In the genomic region with DNA sequence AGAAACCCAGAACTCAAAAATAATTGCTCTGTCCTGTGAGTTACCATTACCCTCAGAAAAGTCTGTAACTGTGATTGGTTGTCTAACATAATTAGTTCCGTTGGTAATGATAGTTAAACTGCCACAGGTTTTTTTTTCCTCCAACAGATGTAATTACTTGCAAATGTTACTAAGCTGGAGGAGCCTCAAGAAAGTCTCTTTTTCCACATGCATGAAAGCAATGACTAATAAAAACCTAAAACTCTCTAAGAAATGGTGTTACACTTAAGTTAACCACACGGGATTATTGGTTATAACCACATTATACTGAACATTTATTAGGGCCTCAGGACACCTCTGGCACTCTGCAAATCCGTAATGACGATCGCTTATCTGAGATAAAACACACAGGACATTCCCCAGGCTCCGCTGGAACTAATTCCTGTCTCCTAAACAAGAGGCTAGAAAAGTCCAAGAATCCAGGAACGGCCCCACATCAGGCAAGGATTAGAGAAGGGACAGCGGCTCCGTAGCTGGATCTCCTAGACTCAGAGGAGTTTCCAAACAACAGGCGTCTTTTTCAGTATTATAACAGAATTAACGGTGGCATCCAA, we compare ENCODE assay signal across 9 cellular contexts. TPM values are rescaled to one million over a fixed set of nuclear protein-coding genes. Genes with fewer than 3 reads are reported as not detected.
DNase-seq lines count a peak whose midpoint lies in the region; ATAC-seq and TF ChIP-seq lines count a peak whose summit lies in the region.
"Had no signal": no experiment of that assay in that cellular context is flagged by ENCODE, and none has a peak within 500 bp of the region (broad histone marks: within the 10 kb centered on the region; RNA-seq: fewer than 3 reads in every experiment).

No MANE protein-coding gene starts in this region.

- POLR2A ChIA-PET in Caco-2 (lab: Charles Lee), result interaction anchor here (1.5 kb wide), 1 partner anchor 44 kb away, joined by 4 read pairs; no protein-coding TSS in a partner anchor

- H3K4me3 Mint-ChIP-seq in Caco-2 (ENCODE audit: unreplicated experiment) (peak overlapping the region; percentile 84), nephron progenitor cell (peak overlapping the region; percentile 99)

- DNase-seq in Caco-2, result peak in 1 of 2 experiments; percentile 19
- peak; percentile 55 for DNase-seq in fibroblast of peridontal ligament (ENCODE audit: extremely low read depth)
- peak; percentile 12 for DNase-seq in nephron progenitor cell
- DNase-seq in mesenteric fat pad (ENCODE audit: low spot score), result no peak
- no peak for DNase-seq in NCI-H1694 treated with DMSO at 0.1 percent for 48 hours (lab: John Stamatoyannopoulos, UW)

- H3K36me3 Mint-ChIP-seq in Caco-2 (ENCODE audit: insufficient read depth, unreplicated experiment) (peaks cover 26% of the 10 kb centered on the region), nephron progenitor cell (ENCODE audit: low read depth) (peaks cover 42% of the 10 kb centered on the region)

- CTCF ChIA-PET in Caco-2 (lab: Charles Lee), result no interaction called here

- no peak for TF ChIP-seq CTCF in Caco-2 (IDR thresholded peaks at IDR 0.05; ENCODE audit: insufficient read depth in 1 of 2, low read depth in 1 of 2, low read length in 1 of 2, severe bottlenecking in 1 of 2, unreplicated experiment in 1 of 2)
- TF ChIP-seq CTCF in WI38 (IDR thresholded peaks at IDR 0.05; ENCODE audit: low read depth, low read length), result no peak
- TF ChIP-seq CTCF in nephron progenitor cell (IDR thresholded peaks at IDR 0.05), result no peak

- peak; percentile 8 for ATAC-seq in HG02678 (IDR thresholded peaks at IDR 0.05; ENCODE audit: unreplicated experiment)
- no peak for ATAC-seq in GM18519 (IDR thresholded peaks at IDR 0.05; ENCODE audit: low FRiP score, unreplicated experiment)

- 0 out of 2 replicates have a peak, but pooled peaks cover 3% of the 10 kb centered on the region for H3K9me3 ChIP-seq in Caco-2

- TSS peak; percentile 72 for BruUV-seq in Caco-2 (replicated peaks; lab: Mats Ljungman, UMichigan)

- H3K27me3 ChIP-seq in Caco-2 (replicated peaks; ENCODE audit: control insufficient read depth, insufficient read depth, low read length), result no peaks in the 10 kb centered on the region

- intact Hi-C loops in Caco-2 (cut with micrococcal nuclease; ENCODE audit: unreplicated experiment), result no loop called here

- H3K27ac Mint-ChIP-seq in Caco-2 (ENCODE audit: unreplicated experiment), result peak overlapping the region; percentile 60
- peak overlapping the region; percentile 94 for H3K27ac Mint-ChIP-seq in nephron progenitor cell

- no peaks in the 10 kb centered on the region for H3K36me3 ChIP-seq in Caco-2 (ENCODE audit: control insufficient read depth, insufficient read depth, low read length)

- peaks cover 14% of the 10 kb centered on the region for H3K9me3 Mint-ChIP-seq in Caco-2 (ENCODE audit: unreplicated experiment)
- peaks cover 35% of the 10 kb centered on the region for H3K9me3 Mint-ChIP-seq in nephron progenitor cell

- H3K4me3 ChIP-seq in Caco-2 (ENCODE audit: low read depth, low read length) (peak overlapping the region; percentile 75), WI38 (ENCODE audit: low read depth, low read length) (peak overlapping the region; percentile 89)

- peaks cover 6% of the 10 kb centered on the region; the same call in 1 of the 2 replicates for H3K4me1 ChIP-seq in Caco-2

- H3K27me3 Mint-ChIP-seq in Caco-2 (ENCODE audit: insufficient read depth, unreplicated experiment), result no peaks in the 10 kb centered on the region
- peaks cover 13% of the 10 kb centered on the region for H3K27me3 Mint-ChIP-seq in nephron progenitor cell (ENCODE audit: low read depth, poor library complexity)

- H3K4me1 Mint-ChIP-seq in Caco-2 (ENCODE audit: low read depth, unreplicated experiment), result no peaks in the 10 kb centered on the region
- H3K4me1 Mint-ChIP-seq in nephron progenitor cell, result peaks cover 14% of the 10 kb centered on the region

RNA-seq across cellular contexts. Expression of gene ZNF235, which starts 0.8 kb away (rescaled TPM):
- total RNA-seq in Caco-2 (2022) (9.2 and 9.5 TPM in 2 replicates), mesenteric fat pad (3.2 TPM)

RNA-seq across cellular contexts. Expression of gene ZNF233, which starts 44.4 kb away (rescaled TPM):
- total RNA-seq in Caco-2 (2022) (4.2 and 4.5 TPM in 2 replicates), mesenteric fat pad (0.13 TPM)

RNA-seq across cellular contexts. Expression of gene ZNF112, which starts 52.4 kb away (rescaled TPM):
- total RNA-seq in Caco-2 (2022), result 4.2 and 6.1 TPM in 2 replicates
- 2.5 TPM for total RNA-seq in mesenteric fat pad
- total RNA-seq: T-helper 2 cell treated with Interferon-gamma antibody and Interleukin-4, amounts not matched to agents 100 ng/mL and 5 ng/mL, for 36 hours had no signal

Comparison
In these comparisons a context has a peak if more than half of its experiments do, and no peak if none do; other contexts are left out.
1. DNase-seq: peak in fibroblast of peridontal ligament (single experiment) and nephron progenitor cell (single experiment); none in mesenteric fat pad (single experiment) and NCI-H1694 treated with DMSO at 0.1 percent for 48 hours (single experiment).